In the genomic region with DNA sequence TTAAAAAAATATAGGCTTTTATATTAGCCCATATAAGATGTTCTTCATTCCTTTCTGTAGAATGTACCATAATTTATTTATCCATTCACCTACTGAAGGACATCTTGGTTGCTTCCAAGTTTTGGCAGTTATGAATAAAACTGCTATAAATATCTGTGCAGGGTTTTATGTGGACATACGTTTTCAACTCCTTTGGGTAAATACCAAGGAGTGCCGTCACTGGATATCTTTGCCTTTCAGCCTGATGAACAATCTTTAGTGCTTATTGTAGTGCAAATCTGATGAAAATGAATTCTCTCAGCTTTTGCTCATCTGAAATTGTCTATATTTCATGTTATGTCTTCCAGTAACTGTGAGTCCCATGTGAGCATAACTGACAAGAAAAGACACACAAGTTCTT, we compare ENCODE assay signal across 20 cellular contexts.
"Had no signal": no experiment of that assay in that cellular context is flagged by ENCODE, and none has a peak within 500 bp of the region (broad histone marks: within the 10 kb centered on the region; RNA-seq: fewer than 3 reads in every experiment).

No MANE protein-coding gene starts in this region.

- ATAC-seq: activated CD4-positive, CD25-positive, alpha-beta regulatory T cell treated with anti-CD3 and anti-CD28 coated beads, Interleukin-2, amount 50 U/mL, for 24 hours; activated CD8-positive, alpha-beta T cell treated with anti-CD3 and anti-CD28 coated beads for 36 hours; effector memory CD8-positive, alpha-beta T cell; heart left ventricle; left cardiac atrium; stimulated activated naive CD8-positive, alpha-beta T cell treated with anti-CD3 and anti-CD28 coated beads, Interleukin-15, Interleukin-2, amounts not matched to agents 100 U/mL and 50 U/mL, for 24 hours had no signal

- H3K36me3 Mint-ChIP-seq: activated naive CD4-positive, alpha-beta T cell treated with anti-CD3 and anti-CD28 coated beads, Interleukin-2, amount 50 U/mL, for 24 hours had no signal

- H3K4me3 Mint-ChIP-seq: activated CD4-positive, alpha-beta T cell treated with anti-CD3 and anti-CD28 coated beads, Interleukin-2, amount 10 ng/mL, durations not matched to agents 7 days and 5 days; activated CD8-positive, alpha-beta T cell treated with anti-CD3 and anti-CD28 coated beads for 36 hours; activated naive CD4-positive, alpha-beta T cell treated with anti-CD3 and anti-CD28 coated beads, Interleukin-2, amount 50 U/mL, for 24 hours; effector memory CD8-positive, alpha-beta T cell; T-helper 2 cell treated with Interferon-gamma antibody and Interleukin-4, amounts not matched to agents 5 μg/mL and 100 μg/mL, for 36 hours had no signal

- H3K27ac Mint-ChIP-seq: activated CD4-positive, alpha-beta T cell treated with anti-CD3 and anti-CD28 coated beads, Interleukin-2, amount 10 ng/mL, durations not matched to agents 7 days and 5 days; activated CD8-positive, alpha-beta T cell treated with anti-CD3 and anti-CD28 coated beads for 36 hours; activated naive CD4-positive, alpha-beta T cell treated with anti-CD3 and anti-CD28 coated beads, Interleukin-2, amount 50 U/mL, for 24 hours; effector memory CD8-positive, alpha-beta T cell; T-helper 2 cell treated with Interferon-gamma antibody and Interleukin-4, amounts not matched to agents 5 μg/mL and 100 μg/mL, for 36 hours had no signal

- DNase-seq: activated CD4-positive, alpha-beta T cell treated with anti-CD3 and anti-CD28 coated beads, Interleukin-2, amount 10 ng/mL, durations not matched to agents 7 days and 5 days; activated CD8-positive, alpha-beta T cell treated with anti-CD3 and anti-CD28 coated beads for 36 hours; activated gamma-delta T cell treated with Interleukin-2 at 50 U/mL for 16 hours; activated T-cell treated with anti-CD3 and anti-CD28 coated beads, Interleukin-2, amount 50 U/mL, for 1 hour; central memory CD4-positive, alpha-beta T cell; dorsolateral prefrontal cortex; effector memory CD8-positive, alpha-beta T cell; heart left ventricle; islet precursor cell; left cardiac atrium; nucleus accumbens; posterior cingulate gyrus; retina; sigmoid colon; stimulated activated CD4-positive, alpha-beta T cell treated with anti-CD3 and anti-CD28 coated beads, Interleukin-4, amount 100 ng/mL, for 1 hour; stimulated activated naive CD8-positive, alpha-beta T cell treated with anti-CD3 and anti-CD28 coated beads, Interleukin-15, Interleukin-2, amounts not matched to agents 100 U/mL and 50 U/mL, for 24 hours; tibial artery had no signal

- H3K9me3 Mint-ChIP-seq: activated naive CD4-positive, alpha-beta T cell treated with anti-CD3 and anti-CD28 coated beads, Interleukin-2, amount 50 U/mL, for 24 hours; effector memory CD8-positive, alpha-beta T cell; T-helper 2 cell treated with Interferon-gamma antibody and Interleukin-4, amounts not matched to agents 5 μg/mL and 100 μg/mL, for 36 hours had no signal

- H3K27me3 Mint-ChIP-seq: activated CD4-positive, alpha-beta T cell treated with anti-CD3 and anti-CD28 coated beads, Interleukin-2, amount 10 ng/mL, durations not matched to agents 7 days and 5 days; activated CD8-positive, alpha-beta T cell treated with anti-CD3 and anti-CD28 coated beads for 36 hours; activated naive CD4-positive, alpha-beta T cell treated with anti-CD3 and anti-CD28 coated beads, Interleukin-2, amount 50 U/mL, for 24 hours; effector memory CD8-positive, alpha-beta T cell had no signal
